In genomic region chr1:100353988-100354387, GRCh38 we compare ENCODE assay signal across 8 cellular contexts. TPM values are rescaled to one million over a fixed set of nuclear protein-coding genes. Genes with fewer than 3 reads are reported as not detected.
DNase-seq lines count a peak whose midpoint lies in the region; ATAC-seq and TF ChIP-seq lines count a peak whose summit lies in the region.

No MANE protein-coding gene starts in this region.

- no peaks in the 10 kb centered on the region for H3K27me3 Mint-ChIP-seq in T-helper 1 cell treated with Interleukin-12 subunit alpha and Interleukin-12 subunit beta and Interleukin-4 antibody, amounts not matched to agents 30 μg/mL and 1 μg/mL, for 36 hours (ENCODE audit: low read depth)
- H3K27me3 Mint-ChIP-seq in glutamatergic neuron (ENCODE audit: unreplicated experiment), result peaks cover 13% of the 10 kb centered on the region
- no peaks in the 10 kb centered on the region for H3K27me3 Mint-ChIP-seq in stimulated activated memory B cell treated with anti-CD40 and anti-IgM and Interleukin-4, amounts not matched to agents 10 μg/mL and 1 μg/mL and 100 μg/mL, for 72 hours

- peaks cover 45% of the 10 kb centered on the region for H3K36me3 Mint-ChIP-seq in T-helper 1 cell treated with Interleukin-12 subunit alpha and Interleukin-12 subunit beta and Interleukin-4 antibody, amounts not matched to agents 30 μg/mL and 1 μg/mL, for 36 hours (ENCODE audit: low read depth)
- H3K36me3 Mint-ChIP-seq in glutamatergic neuron (ENCODE audit: unreplicated experiment), result no peaks in the 10 kb centered on the region
- no peaks in the 10 kb centered on the region for H3K36me3 Mint-ChIP-seq in stimulated activated memory B cell treated with anti-CD40 and anti-IgM and Interleukin-4, amounts not matched to agents 10 μg/mL and 1 μg/mL and 100 μg/mL, for 72 hours

- H3K4me1 ChIP-seq in SJSA1 (replicated peaks), result peaks cover 13% of the 10 kb centered on the region

- no peaks in the 10 kb centered on the region for H3K9me3 Mint-ChIP-seq in T-helper 1 cell treated with Interleukin-12 subunit alpha and Interleukin-12 subunit beta and Interleukin-4 antibody, amounts not matched to agents 30 μg/mL and 1 μg/mL, for 36 hours
- peaks cover 17% of the 10 kb centered on the region for H3K9me3 Mint-ChIP-seq in glutamatergic neuron (ENCODE audit: unreplicated experiment)
- no peaks in the 10 kb centered on the region for H3K9me3 Mint-ChIP-seq in stimulated activated memory B cell treated with anti-CD40 and anti-IgM and Interleukin-4, amounts not matched to agents 10 μg/mL and 1 μg/mL and 100 μg/mL, for 72 hours

- no peaks in the 10 kb centered on the region for H3K9me3 ChIP-seq in SJSA1 (replicated peaks)

- H3K27me3 ChIP-seq in SJSA1 (replicated peaks), result no peaks in the 10 kb centered on the region

- peak overlapping the region; percentile 86 for H3K4me3 ChIP-seq in SJSA1

- no peak for TF ChIP-seq POLR2A in GM18505 (IDR thresholded peaks at IDR 0.05; ENCODE audit: borderline replicate concordance, extremely low read depth, insufficient read depth, insufficient read length)

- DNase-seq in T-helper 1 cell (no peak), SJSA1 (ENCODE audit: low read depth in 1 of 2, low spot score in 2 of 2) (peak; percentile 67 to 69), glutamatergic neuron (no peak), DMS79 treated with DMSO at 0.1 percent for 48 hours (lab: John Stamatoyannopoulos, UW) (no peak)

- H3K4me1 Mint-ChIP-seq in T-helper 1 cell treated with Interleukin-12 subunit alpha and Interleukin-12 subunit beta and Interleukin-4 antibody, amounts not matched to agents 30 μg/mL and 1 μg/mL, for 36 hours (ENCODE audit: low read depth), result peaks cover 46% of the 10 kb centered on the region
- H3K4me1 Mint-ChIP-seq in glutamatergic neuron (ENCODE audit: low read depth, unreplicated experiment), result peaks cover 19% of the 10 kb centered on the region
- H3K4me1 Mint-ChIP-seq in stimulated activated memory B cell treated with anti-CD40 and anti-IgM and Interleukin-4, amounts not matched to agents 10 μg/mL and 1 μg/mL and 100 μg/mL, for 72 hours, result peaks cover 53% of the 10 kb centered on the region

- H3K27ac ChIP-seq in SJSA1, result no peak overlapping the region

- no peak for TF ChIP-seq CTCF in glutamatergic neuron (IDR thresholded peaks at IDR 0.05; ENCODE audit: partially characterized antibody, unreplicated experiment)

- peaks cover 4% of the 10 kb centered on the region; the same call in 1 of the 2 replicates for H3K36me3 ChIP-seq in SJSA1

- H3K27ac Mint-ChIP-seq in T-helper 1 cell treated with Interleukin-12 subunit alpha and Interleukin-12 subunit beta and Interleukin-4 antibody, amounts not matched to agents 30 μg/mL and 1 μg/mL, for 36 hours, result peak overlapping the region; percentile 96
- H3K27ac Mint-ChIP-seq in glutamatergic neuron (ENCODE audit: unreplicated experiment), result peak overlapping the region; percentile 89
- peak overlapping the region; percentile 92 for H3K27ac Mint-ChIP-seq in stimulated activated memory B cell treated with anti-CD40 and anti-IgM and Interleukin-4, amounts not matched to agents 10 μg/mL and 1 μg/mL and 100 μg/mL, for 72 hours

- no peak for ATAC-seq in stimulated activated memory B cell treated with anti-CD40 and anti-IgM and Interleukin-4, amounts not matched to agents 10 μg/mL and 1 μg/mL and 100 μg/mL, for 72 hours
- no peak for ATAC-seq in GM18505 (IDR thresholded peaks at IDR 0.05; ENCODE audit: unreplicated experiment)
- no peak for ATAC-seq in HG02571 (IDR thresholded peaks at IDR 0.05; ENCODE audit: unreplicated experiment)

- H3K4me3 Mint-ChIP-seq in T-helper 1 cell treated with Interleukin-12 subunit alpha and Interleukin-12 subunit beta and Interleukin-4 antibody, amounts not matched to agents 30 μg/mL and 1 μg/mL, for 36 hours, result peak overlapping the region; percentile 95
- H3K4me3 Mint-ChIP-seq in glutamatergic neuron (ENCODE audit: unreplicated experiment), result peak overlapping the region; percentile 97
- H3K4me3 Mint-ChIP-seq in stimulated activated memory B cell treated with anti-CD40 and anti-IgM and Interleukin-4, amounts not matched to agents 10 μg/mL and 1 μg/mL and 100 μg/mL, for 72 hours, result peak overlapping the region; percentile 99

RNA-seq across cellular contexts. Expression of gene CDC14A, which starts 1.7 kb away (rescaled TPM):
- 6.5 and 8.6 TPM in 2 replicates for total RNA-seq in SJSA1 (2014; rRNA removed; shearing (Covaris generic))
- total RNA-seq in glutamatergic neuron (ENCODE audit: unreplicated experiment), result 9.2 TPM

Comparison
In these comparisons a context has a peak if more than half of its experiments do, and no peak if none do; other contexts are left out.
1. DNase-seq: peak in SJSA1 (2 of 2); none in T-helper 1 cell (0 of 5), glutamatergic neuron (single experiment) and DMS79 treated with DMSO at 0.1 percent for 48 hours (single experiment).
2. Peak in every context shown above with its lines, with median percentiles within 50 percentile points of each other: H3K27ac Mint-ChIP-seq and H3K4me3 Mint-ChIP-seq.